In genomic region chr18:1056404-1056803, GRCh38 we compare ENCODE assay signal across 10 cellular contexts.
"Had no signal": no experiment of that assay in that cellular context is flagged by ENCODE, and none has a peak within 500 bp of the region (broad histone marks: within the 10 kb centered on the region; RNA-seq: fewer than 3 reads in every experiment).

No MANE protein-coding gene starts in this region.

- DNase-seq: GM23248, GOT3, H7, H9, HCEC 1CT, HFFc6 had no signal

- H3K36me3 ChIP-seq: HAP-1 had no signal

- H3K4me1 ChIP-seq: HAP-1 had no signal

- H3K27ac ChIP-seq: GM23248 had no signal

- FAIRE-seq: H54 had no signal

- H2AFZ ChIP-seq: GM23248, GM23338 had no signal

- H3K4me3 ChIP-seq: GM23248, GM23338, HAP-1 had no signal

- H3K9ac ChIP-seq: GM23248 had no signal

- H3K9me3 ChIP-seq: HAP-1 had no signal

- H3K4me2 ChIP-seq: GM23338 had no signal

- ATAC-seq: GM23338, HCT116 had no signal
